In genomic region chr1:1757422-1758058, GRCh38 we compare ENCODE assay signal across 22 cellular contexts. TPM values are rescaled to one million over a fixed set of nuclear protein-coding genes. Genes with fewer than 3 reads are reported as not detected.
DNase-seq lines count a peak whose midpoint lies in the region; ATAC-seq and TF ChIP-seq lines count a peak whose summit lies in the region.
"Had no signal": no experiment of that assay in that cellular context is flagged by ENCODE, and none has a peak within 500 bp of the region (broad histone marks: within the 10 kb centered on the region; RNA-seq: fewer than 3 reads in every experiment).

No MANE protein-coding gene starts in this region.

- intact Hi-C loops in left cardiac atrium (cut with DNase I): no loop called here

- no peak overlapping the region for H2AK5ac ChIP-seq in neuronal stem cell (ENCODE audit: low read depth, low read length)

- H3K27ac ChIP-seq in right atrium auricular region: no peak overlapping the region
- peak overlapping the region; percentile 81 for H3K27ac ChIP-seq in duodenal mucosa (ENCODE audit: low read depth, low read length)
- no peak overlapping the region for H3K27ac ChIP-seq in neuronal stem cell (replicated peaks; ENCODE audit: low read length)
- H3K27ac ChIP-seq: brain microvascular endothelial cell, ovary had no signal

- H3K36me3 ChIP-seq in right atrium auricular region (peaks cover 89% of the 10 kb centered on the region), duodenal mucosa (ENCODE audit: control insufficient read depth in 1 of 2, insufficient read depth in 2 of 2, low read length in 2 of 2) (peaks cover 25 to 76% of the 10 kb centered on the region in 2 donors), neuronal stem cell (replicated peaks in 1 of 2; ENCODE audit: control insufficient read depth in 2 of 2, insufficient read depth in 2 of 2, low read length in 2 of 2) (peaks cover 48 to 94% of the 10 kb centered on the region in 2 donors)
- H3K36me3 ChIP-seq: ovary had no signal

- no peak overlapping the region for H4K91ac ChIP-seq in neuronal stem cell (ENCODE audit: low read depth, low read length, poor library complexity)

- H3K4me1 ChIP-seq in right atrium auricular region (peaks cover 0 to 20% of the 10 kb centered on the region in 2 donors), duodenal mucosa (ENCODE audit: control insufficient read depth in 1 of 2, insufficient read depth in 2 of 2, low read length in 2 of 2) (peaks cover 23 to 24% of the 10 kb centered on the region in 2 donors), neuronal stem cell (ENCODE audit: control insufficient read depth in 2 of 2, insufficient read depth in 1 of 2, low read depth in 1 of 2, low read length in 2 of 2) (no peaks in the 10 kb centered on the region)
- H3K4me1 ChIP-seq: Caco-2 had no signal

- H3K4ac ChIP-seq in neuronal stem cell (ENCODE audit: low read length): no peak overlapping the region

- H4K8ac ChIP-seq in neuronal stem cell (ENCODE audit: low read depth, low read length): no peak overlapping the region

- H3K4me3 ChIP-seq in right atrium auricular region (no peak overlapping the region), duodenal mucosa (ENCODE audit: low read depth in 1 of 2, low read length in 2 of 2) (peak overlapping the region in 1 of 2 donors; percentile 50), neuronal stem cell (ENCODE audit: low read length in 2 of 2) (no peak overlapping the region)
- H3K4me3 ChIP-seq: dorsolateral prefrontal cortex, ovary, smooth muscle cell had no signal

- DNase-seq in left cardiac atrium (peak; percentile 18), right atrium auricular region (ENCODE audit: low spot score) (no peak), neuronal stem cell (ENCODE audit: low spot score) (no peak), anterior cingulate cortex (lab: John Stamatoyannopoulos, UW) (no peak), RKO (ENCODE audit: low spot score) (no peak)
- DNase-seq: activated CD4-positive, alpha-beta T cell treated with anti-CD3 and anti-CD28 coated beads for 48 hours; activated T-cell treated with anti-CD3 and anti-CD28 coated beads for 4 hours; brain microvascular endothelial cell; Caco-2; Kasumi-1; NCI-H1436; NCI-H345; ovary; SIG-M5; stimulated activated naive CD4-positive, alpha-beta T cell; T1000 had no signal

- H3K4me2 ChIP-seq in neuronal stem cell (ENCODE audit: insufficient read depth, low read length, poor library complexity, severe bottlenecking): no peak overlapping the region
- H3K4me2 ChIP-seq: smooth muscle cell had no signal

- no peak overlapping the region for H2BK12ac ChIP-seq in neuronal stem cell (ENCODE audit: low read length)

- H2BK5ac ChIP-seq in neuronal stem cell (ENCODE audit: low read length): peak overlapping the region; percentile 53

- H2AFZ ChIP-seq in neuronal stem cell (ENCODE audit: low read length): no peak overlapping the region

- WGBS in neuronal stem cell (ENCODE audit: extremely low coverage in 2 of 2, insufficient read length in 2 of 2, insufficient replicate concordance in 1 of 2), 2 donors: no CpG with 5 or more reads among the region's 25 CpGs

- no peak overlapping the region for H2BK15ac ChIP-seq in neuronal stem cell (ENCODE audit: low read length)

- H3K79me1 ChIP-seq in neuronal stem cell (ENCODE audit: low read depth, low read length): peaks cover 29% of the 10 kb centered on the region

- peak overlapping the region; percentile 97 for H3K23ac ChIP-seq in neuronal stem cell (ENCODE audit: low read depth, low read length, poor library complexity)

- no peak overlapping the region for H2BK120ac ChIP-seq in neuronal stem cell (ENCODE audit: low read depth, low read length)

- H3K9me3 ChIP-seq in right atrium auricular region (no peaks in the 10 kb centered on the region), duodenal mucosa (ENCODE audit: control insufficient read depth in 1 of 2, low read length in 2 of 2) (no peaks in the 10 kb centered on the region), neuronal stem cell (replicated peaks in 1 of 2; ENCODE audit: control insufficient read depth in 2 of 2, insufficient read depth in 1 of 2, low read depth in 1 of 2, low read length in 2 of 2) (no peaks in the 10 kb centered on the region)
- H3K9me3 ChIP-seq: Caco-2, ovary had no signal

- no peak overlapping the region for H3K18ac ChIP-seq in neuronal stem cell (ENCODE audit: low read length)

- peak overlapping the region in 1 of 2 donors; percentile 61 for H3K9ac ChIP-seq in duodenal mucosa (ENCODE audit: low read depth in 1 of 2, low read length in 2 of 2)
- H3K9ac ChIP-seq in neuronal stem cell (ENCODE audit: low read depth, low read length, poor library complexity): no peak overlapping the region

- no peak for TF ChIP-seq CTCF in right atrium auricular region (IDR thresholded peaks at IDR 0.05)

- ATAC-seq in left cardiac atrium (no peak), HG03460 (IDR thresholded peaks at IDR 0.05; ENCODE audit: unreplicated experiment) (no peak), GM21526 (IDR thresholded peaks at IDR 0.05; ENCODE audit: low FRiP score, unreplicated experiment) (no peak)
- ATAC-seq: activated naive CD4-positive, alpha-beta T cell treated with anti-CD3 and anti-CD28 coated beads, Interleukin-2, amount 50 U/mL, for 72 hours had no signal

- H3K27me3 ChIP-seq in right atrium auricular region (no peaks in the 10 kb centered on the region), duodenal mucosa (ENCODE audit: control insufficient read depth in 1 of 2, insufficient read depth in 2 of 2, low read length in 2 of 2) (no peaks in the 10 kb centered on the region), neuronal stem cell (ENCODE audit: control insufficient read depth in 3 of 3, insufficient read depth in 3 of 3, low read depth in 1 of 3, low read length in 3 of 3) (no peaks in the 10 kb centered on the region)
- H3K27me3 ChIP-seq: brain microvascular endothelial cell, dorsolateral prefrontal cortex, ovary had no signal

- H3K14ac ChIP-seq in neuronal stem cell (ENCODE audit: low read length): no peak overlapping the region

RNA-seq across cellular contexts. Expression of gene NADK, which starts 20.7 kb away (rescaled TPM):
- total RNA-seq in left cardiac atrium (10 to 100 TPM; 39.4 to 53.9 TPM), right atrium auricular region (10 to 100 TPM; 26.5 to 51.5 TPM)
- 45.5 TPM for polyA plus RNA-seq in neuronal stem cell (2013, experiment 1 of 2)
- 43.7 TPM for polyA plus RNA-seq in neuronal stem cell (2013, experiment 2 of 2)

RNA-seq across cellular contexts. Expression of gene CDK11A, which starts 33.4 kb away (rescaled TPM):
- total RNA-seq in left cardiac atrium (10 to 100 TPM; 19.1 to 21.1 TPM), right atrium auricular region (1 to 10 TPM; 4.3 to 8.2 TPM)
- polyA plus RNA-seq in neuronal stem cell (2013, experiment 1 of 2): 23.9 TPM
- polyA plus RNA-seq in neuronal stem cell (2013, experiment 2 of 2): 23.6 TPM
